Comparison of ENCODE assay signal across 15 cellular contexts in the genomic region with DNA sequence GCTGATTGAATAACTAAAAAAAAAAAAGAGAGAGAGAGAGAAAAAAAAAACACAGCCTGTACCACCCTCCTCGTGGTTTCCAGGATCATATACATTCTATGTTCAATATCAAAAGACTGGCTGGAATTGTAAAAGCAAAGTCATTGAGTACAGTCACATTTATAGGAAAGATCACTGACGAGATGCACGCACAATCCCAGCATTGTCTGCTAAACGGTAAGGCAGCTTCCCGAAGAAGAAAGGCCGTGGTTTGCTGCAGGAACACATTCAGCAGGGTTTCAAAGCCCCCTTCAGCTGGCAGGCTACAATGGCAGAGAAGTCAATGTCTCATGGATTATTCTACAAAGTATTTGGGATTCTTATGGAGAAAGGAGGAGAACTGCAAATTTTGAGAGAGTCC. TPM values are rescaled to one million over a fixed set of nuclear protein-coding genes. Genes with fewer than 3 reads are reported as not detected.
DNase-seq lines count a peak whose midpoint lies in the region; ATAC-seq and FAIRE-seq lines count a peak whose summit lies in the region.
"Had no signal": no experiment of that assay in that cellular context is flagged by ENCODE, and none has a peak within 500 bp of the region (broad histone marks: within the 10 kb centered on the region; RNA-seq: fewer than 3 reads in every experiment).

No MANE protein-coding gene starts in this region.

- H3K27ac ChIP-seq in cingulate gyrus (ENCODE audit: low read depth, low read length) (peak overlapping the region; percentile 1), right cardiac atrium (ENCODE audit: low read length) (no peak overlapping the region)

- H3K9me3 ChIP-seq in right cardiac atrium (ENCODE audit: control insufficient read depth, low read length), result no peaks in the 10 kb centered on the region
- H3K9me3 ChIP-seq: HAP-1 had no signal

- H3K4me3 ChIP-seq in right cardiac atrium (ENCODE audit: low read length), result no peak overlapping the region
- H3K4me3 ChIP-seq: HAP-1 had no signal

- FAIRE-seq in frontal cortex (lab: Jason Lieb, UNC), result no peak
- FAIRE-seq: GM12892, GM19239, H1 had no signal

- intact Hi-C loops in right cardiac atrium (cut with DNase I), result no loop called here

- DNase-seq in SK-MEL-5 (ENCODE audit: low read depth, low spot score) (peak; percentile 91), left lobe of liver (ENCODE audit: low spot score) (peak; percentile 3), pons (ENCODE audit: low spot score) (peak; percentile 58), OCI-M1 (lab: John Stamatoyannopoulos, UW) (no peak), right cardiac atrium (no peak), frontal cortex (ENCODE audit: low spot score in 2 of 2) (no peak)
- DNase-seq in activated CD8-positive, alpha-beta memory T cell treated with anti-CD3 and anti-CD28 coated beads, Interleukin-2, amount 50 U/mL, for 48 hours, result no peak
- DNase-seq: ACHN; CD4-positive, alpha-beta T cell; DMS79 had no signal

- no peaks in the 10 kb centered on the region for H3K4me1 ChIP-seq in right cardiac atrium (ENCODE audit: control insufficient read depth, insufficient read depth, low read length)
- H3K4me1 ChIP-seq: HAP-1 had no signal

- WGBS in right cardiac atrium, result 86% methylated on average over 6 of the region's 6 CpGs

- H3K27me3 ChIP-seq in right cardiac atrium (ENCODE audit: control insufficient read depth, insufficient read depth), result no peaks in the 10 kb centered on the region

- ATAC-seq in left lobe of liver, result no peak
- no peak for ATAC-seq in right cardiac atrium

- in situ Hi-C loops in SK-MEL-5 (cut with HindIII; ENCODE audit: low pct_unique_long_range_greater_than_20kb, low sequenced_read_pairs), result no loop called here

RNA-seq across cellular contexts. Expression of a gene that starts 9.3 kb away (rescaled TPM):
- 1,689 and 1,774 TPM in 2 replicates for total RNA-seq in SK-MEL-5 (2014; rRNA removed; shearing (Covaris generic))
- polyA plus RNA-seq in SK-MEL-5 (2015; cell fraction: cytosol; rRNA removed), result 1,469 and 1,516 TPM in 2 replicates
- 273 and 283 TPM in 2 replicates for polyA plus RNA-seq in SK-MEL-5 (2015; cell fraction: nucleus; rRNA removed)
- total RNA-seq in left lobe of liver, result 4.9 TPM
- total RNA-seq in right cardiac atrium, result 10 to 100 TPM; 11.5 to 27.0 (median 15.7) TPM
- 19.9 TPM for polyA plus RNA-seq in right cardiac atrium
- total RNA-seq in frontal cortex, result 4.1 TPM

RNA-seq across cellular contexts. Expression of a gene that starts 37.7 kb away (rescaled TPM):
- 14.6 and 16.5 TPM in 2 replicates for total RNA-seq in SK-MEL-5 (2014; rRNA removed; shearing (Covaris generic))
- 68.3 and 78.1 TPM in 2 replicates for polyA plus RNA-seq in SK-MEL-5 (2015; cell fraction: cytosol; rRNA removed)
- 25.5 and 29.3 TPM in 2 replicates for polyA plus RNA-seq in SK-MEL-5 (2015; cell fraction: nucleus; rRNA removed)
- total RNA-seq in left lobe of liver, result 13.8 TPM
- total RNA-seq in right cardiac atrium, result 10 to 100 TPM; 18.2 to 23.7 (median 20.9) TPM
- polyA plus RNA-seq in right cardiac atrium, result 14.9 TPM
- 11.4 TPM for total RNA-seq in frontal cortex

RNA-seq across cellular contexts. Expression of a gene that starts 45.1 kb away (rescaled TPM):
- total RNA-seq in SK-MEL-5 (2014; rRNA removed; shearing (Covaris generic)), result 13.9 and 14.0 TPM in 2 replicates
- 29.1 and 36.5 TPM in 2 replicates for polyA plus RNA-seq in SK-MEL-5 (2015; cell fraction: cytosol; rRNA removed)
- polyA plus RNA-seq in SK-MEL-5 (2015; cell fraction: nucleus; rRNA removed), result 25.8 and 27.6 TPM in 2 replicates
- total RNA-seq in left lobe of liver (24.5 TPM), right cardiac atrium (10 to 100 TPM; 18.0 to 24.6 (median 19.6) TPM), frontal cortex (25.7 TPM)
- polyA plus RNA-seq in right cardiac atrium, result 11.0 TPM

Comparison
In these comparisons a context has a peak if more than half of its experiments do, and no peak if none do; other contexts are left out.
1. DNase-seq: peak in SK-MEL-5 (single experiment), left lobe of liver (single experiment) and pons (single experiment); none in OCI-M1 (single experiment), right cardiac atrium (0 of 3), frontal cortex (0 of 2) and activated CD8-positive, alpha-beta memory T cell treated with anti-CD3 and anti-CD28 coated beads, Interleukin-2, amount 50 U/mL, for 48 hours (single experiment).
2. RNA of a gene that starts 9.3 kb away (total RNA-seq): 1,689 to 1,774 TPM in SK-MEL-5; 11.5 to 27.0 TPM in right cardiac atrium, 4.9 TPM in left lobe of liver (single experiment) and 4.1 TPM in frontal cortex (single experiment); every median in the first group is over 10 times any median in the second.